In genomic region chr17:77466140-77466539, GRCh38 we compare ENCODE assay signal across 8 cellular contexts.
DNase-seq lines count a peak whose midpoint lies in the region; ATAC-seq and TF ChIP-seq lines count a peak whose summit lies in the region.

No MANE protein-coding gene starts in this region.

- H3K4me2 ChIP-seq in trophoblast cell (ENCODE audit: low read length): peak overlapping the region; percentile 38

- H3K79me2 ChIP-seq in trophoblast cell (ENCODE audit: control insufficient read depth, insufficient read depth, low read length, poor library complexity): peaks cover 26% of the 10 kb centered on the region

- H3K27me3 ChIP-seq in GM06990 (replicated peaks; ENCODE audit: control insufficient read depth, insufficient read depth, low read length) (no peaks in the 10 kb centered on the region), WERI-Rb-1 (ENCODE audit: insufficient read depth, low read depth, severe bottlenecking) (no peaks in the 10 kb centered on the region), left ventricle myocardium inferior (ENCODE audit: low read depth) (no peaks in the 10 kb centered on the region), trophoblast cell (ENCODE audit: insufficient read depth, low read length) (no peaks in the 10 kb centered on the region)

- peak overlapping the region; percentile 67 for H2BK5ac ChIP-seq in trophoblast cell (ENCODE audit: low read depth, low read length, poor library complexity)

- no peak overlapping the region for H4K12ac ChIP-seq in trophoblast cell (ENCODE audit: low read depth, low read length)

- H3K4me3 ChIP-seq in GM06990 (replicated peaks; ENCODE audit: low read depth, low read length) (peak overlapping the region; percentile 25), WERI-Rb-1 (ENCODE audit: low read depth, low read length) (no peak overlapping the region), left ventricle myocardium inferior (peak overlapping the region; percentile 7), trophoblast cell (ENCODE audit: low read depth, low read length) (no peak overlapping the region)

- peaks cover 23% of the 10 kb centered on the region for H3K79me1 ChIP-seq in trophoblast cell (ENCODE audit: low read length)

- H2AFZ ChIP-seq in trophoblast cell (ENCODE audit: insufficient read depth, low read length, poor library complexity): no peak overlapping the region

- H3K14ac ChIP-seq in trophoblast cell (ENCODE audit: low read length): peak overlapping the region; percentile 1

- no peak for ATAC-seq in HG02623 (IDR thresholded peaks at IDR 0.05; ENCODE audit: unreplicated experiment)

- peak overlapping the region; percentile 84 for H3K27ac ChIP-seq in WERI-Rb-1
- peak overlapping the region; percentile 82 for H3K27ac ChIP-seq in left ventricle myocardium inferior (replicated peaks)
- H3K27ac ChIP-seq in trophoblast cell (ENCODE audit: low read depth, low read length): peak overlapping the region; percentile 54

- no peak for DNase-seq in GM06990 (ENCODE audit: extremely low read depth, insufficient read length)
- DNase-seq in WERI-Rb-1: peak; percentile 50
- DNase-seq in left ventricle myocardium inferior: no peak
- DNase-seq in trophoblast cell: no peak
- DNase-seq in DMS153 (lab: John Stamatoyannopoulos, UW): no peak
- no peak for DNase-seq in kidney glomerular epithelial cell (lab: John Stamatoyannopoulos, UW)
- DNase-seq in GDM1 (lab: John Stamatoyannopoulos, UW): no peak

- H2BK120ac ChIP-seq in trophoblast cell (ENCODE audit: insufficient read depth, low read length, poor library complexity): peak overlapping the region; percentile 6

- H4K91ac ChIP-seq in trophoblast cell (ENCODE audit: low read depth, low read length): peak overlapping the region; percentile 13

- peak overlapping the region; percentile 1 for H2BK12ac ChIP-seq in trophoblast cell (ENCODE audit: low read length)

- H3K36me3 ChIP-seq in GM06990 (ENCODE audit: control insufficient read depth, insufficient read depth, low read length) (peaks cover 19% of the 10 kb centered on the region), WERI-Rb-1 (peaks cover 52% of the 10 kb centered on the region), left ventricle myocardium inferior (no peaks in the 10 kb centered on the region), trophoblast cell (ENCODE audit: control insufficient read depth in 1 of 2, insufficient read depth in 2 of 2, low read length in 2 of 2) (peaks cover 2 to 7% of the 10 kb centered on the region in 2 experiments)

- H3K9me3 ChIP-seq in WERI-Rb-1 (ENCODE audit: severe bottlenecking): no peaks in the 10 kb centered on the region
- H3K9me3 ChIP-seq in left ventricle myocardium inferior (replicated peaks): no peaks in the 10 kb centered on the region
- no peaks in the 10 kb centered on the region for H3K9me3 ChIP-seq in trophoblast cell (ENCODE audit: insufficient read depth, low read depth, low read length)

- intact Hi-C loops in left ventricle myocardium inferior (cut with micrococcal nuclease): no loop called here

- H2AK5ac ChIP-seq in trophoblast cell (ENCODE audit: low read length): peak overlapping the region; percentile 42

- no peak overlapping the region for H3K9ac ChIP-seq in trophoblast cell (ENCODE audit: low read length)

- WGBS in trophoblast cell (ENCODE audit: extremely low coverage, insufficient coverage, insufficient read length): no CpG with 5 or more reads among the region's 13 CpGs

- no peak for TF ChIP-seq CTCF in GM06990 (IDR thresholded peaks at IDR 0.05; ENCODE audit: insufficient read depth, low read length, poor library complexity, severe bottlenecking)
- TF ChIP-seq CTCF in WERI-Rb-1 (IDR thresholded peaks at IDR 0.05; ENCODE audit: low read depth, low read length): no peak
- TF ChIP-seq CTCF in left ventricle myocardium inferior (IDR thresholded peaks at IDR 0.05; ENCODE audit: borderline replicate concordance): no peak

- no peak overlapping the region for H3K23ac ChIP-seq in trophoblast cell (ENCODE audit: low read length)

- peak overlapping the region; percentile 82 for H3K4ac ChIP-seq in trophoblast cell (ENCODE audit: low read depth, low read length)

- H4K8ac ChIP-seq in trophoblast cell (ENCODE audit: low read depth, low read length): peak overlapping the region; percentile 8

- H3K18ac ChIP-seq in trophoblast cell (ENCODE audit: low read length): peak overlapping the region; percentile 55

- H3K4me1 ChIP-seq in left ventricle myocardium inferior (peaks cover 93% of the 10 kb centered on the region), trophoblast cell (ENCODE audit: control insufficient read depth in 1 of 2, insufficient read depth in 2 of 2, low read length in 2 of 2) (peaks cover 37 to 44% of the 10 kb centered on the region in 2 experiments)

Comparison
In these comparisons a context has a peak if more than half of its experiments do, and no peak if none do; other contexts are left out.
1. H3K4me3 ChIP-seq: peak in GM06990 (single experiment) and left ventricle myocardium inferior (single experiment); none in WERI-Rb-1 (single experiment) and trophoblast cell (single experiment).
2. Peak in every context shown above with its lines, with median percentiles within 50 percentile points of each other: H3K27ac ChIP-seq.